2 cellular contexts compared by ENCODE assay signal in the genomic region with DNA sequence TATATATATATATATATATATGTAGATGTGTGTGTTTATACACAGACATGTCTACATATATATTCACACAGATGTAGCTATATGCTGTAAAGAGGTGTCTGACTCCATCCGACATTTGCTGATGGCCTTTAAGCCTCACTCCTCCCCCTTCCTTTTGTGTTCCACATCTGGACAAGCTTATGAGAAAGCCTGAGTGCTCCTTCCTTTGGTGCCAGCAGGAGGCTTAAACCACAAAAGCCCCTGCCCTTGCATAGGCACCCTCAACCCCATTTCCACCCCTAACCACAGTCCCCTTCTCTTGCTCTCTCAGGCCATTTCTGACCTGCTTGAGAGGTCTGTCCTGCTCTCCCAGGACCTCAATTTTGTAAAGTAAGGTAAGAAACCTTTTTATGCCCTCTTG.
TF ChIP-seq lines count a peak whose summit lies in the region.

No MANE protein-coding gene starts in this region.

TF ChIP-seq in SK-N-SH, 30 proteins besides CTCF, POLR2A, EP300 and RAD21 (continued from another document):
- TF ChIP-seq, protein P1, sequence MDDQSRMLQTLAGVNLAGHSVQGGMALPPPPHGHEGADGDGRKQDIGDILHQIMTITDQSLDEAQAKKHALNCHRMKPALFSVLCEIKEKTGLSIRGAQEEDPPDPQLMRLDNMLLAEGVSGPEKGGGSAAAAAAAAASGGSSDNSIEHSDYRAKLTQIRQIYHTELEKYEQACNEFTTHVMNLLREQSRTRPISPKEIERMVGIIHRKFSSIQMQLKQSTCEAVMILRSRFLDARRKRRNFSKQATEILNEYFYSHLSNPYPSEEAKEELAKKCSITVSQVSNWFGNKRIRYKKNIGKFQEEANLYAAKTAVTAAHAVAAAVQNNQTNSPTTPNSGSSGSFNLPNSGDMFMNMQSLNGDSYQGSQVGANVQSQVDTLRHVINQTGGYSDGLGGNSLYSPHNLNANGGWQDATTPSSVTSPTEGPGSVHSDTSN (IDR thresholded peaks at IDR 0.05): no peak
- TF ChIP-seq, protein P2, sequence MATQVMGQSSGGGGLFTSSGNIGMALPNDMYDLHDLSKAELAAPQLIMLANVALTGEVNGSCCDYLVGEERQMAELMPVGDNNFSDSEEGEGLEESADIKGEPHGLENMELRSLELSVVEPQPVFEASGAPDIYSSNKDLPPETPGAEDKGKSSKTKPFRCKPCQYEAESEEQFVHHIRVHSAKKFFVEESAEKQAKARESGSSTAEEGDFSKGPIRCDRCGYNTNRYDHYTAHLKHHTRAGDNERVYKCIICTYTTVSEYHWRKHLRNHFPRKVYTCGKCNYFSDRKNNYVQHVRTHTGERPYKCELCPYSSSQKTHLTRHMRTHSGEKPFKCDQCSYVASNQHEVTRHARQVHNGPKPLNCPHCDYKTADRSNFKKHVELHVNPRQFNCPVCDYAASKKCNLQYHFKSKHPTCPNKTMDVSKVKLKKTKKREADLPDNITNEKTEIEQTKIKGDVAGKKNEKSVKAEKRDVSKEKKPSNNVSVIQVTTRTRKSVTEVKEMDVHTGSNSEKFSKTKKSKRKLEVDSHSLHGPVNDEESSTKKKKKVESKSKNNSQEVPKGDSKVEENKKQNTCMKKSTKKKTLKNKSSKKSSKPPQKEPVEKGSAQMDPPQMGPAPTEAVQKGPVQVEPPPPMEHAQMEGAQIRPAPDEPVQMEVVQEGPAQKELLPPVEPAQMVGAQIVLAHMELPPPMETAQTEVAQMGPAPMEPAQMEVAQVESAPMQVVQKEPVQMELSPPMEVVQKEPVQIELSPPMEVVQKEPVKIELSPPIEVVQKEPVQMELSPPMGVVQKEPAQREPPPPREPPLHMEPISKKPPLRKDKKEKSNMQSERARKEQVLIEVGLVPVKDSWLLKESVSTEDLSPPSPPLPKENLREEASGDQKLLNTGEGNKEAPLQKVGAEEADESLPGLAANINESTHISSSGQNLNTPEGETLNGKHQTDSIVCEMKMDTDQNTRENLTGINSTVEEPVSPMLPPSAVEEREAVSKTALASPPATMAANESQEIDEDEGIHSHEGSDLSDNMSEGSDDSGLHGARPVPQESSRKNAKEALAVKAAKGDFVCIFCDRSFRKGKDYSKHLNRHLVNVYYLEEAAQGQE (IDR thresholded peaks at IDR 0.05; ENCODE audit: low read depth, low read length): no peak
- TF ChIP-seq, protein P3, sequence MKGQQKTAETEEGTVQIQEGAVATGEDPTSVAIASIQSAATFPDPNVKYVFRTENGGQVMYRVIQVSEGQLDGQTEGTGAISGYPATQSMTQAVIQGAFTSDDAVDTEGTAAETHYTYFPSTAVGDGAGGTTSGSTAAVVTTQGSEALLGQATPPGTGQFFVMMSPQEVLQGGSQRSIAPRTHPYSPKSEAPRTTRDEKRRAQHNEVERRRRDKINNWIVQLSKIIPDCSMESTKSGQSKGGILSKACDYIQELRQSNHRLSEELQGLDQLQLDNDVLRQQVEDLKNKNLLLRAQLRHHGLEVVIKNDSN (IDR thresholded peaks at IDR 0.05; ENCODE audit: borderline replicate concordance, low read depth): no peak
- TF ChIP-seq, protein P4, sequence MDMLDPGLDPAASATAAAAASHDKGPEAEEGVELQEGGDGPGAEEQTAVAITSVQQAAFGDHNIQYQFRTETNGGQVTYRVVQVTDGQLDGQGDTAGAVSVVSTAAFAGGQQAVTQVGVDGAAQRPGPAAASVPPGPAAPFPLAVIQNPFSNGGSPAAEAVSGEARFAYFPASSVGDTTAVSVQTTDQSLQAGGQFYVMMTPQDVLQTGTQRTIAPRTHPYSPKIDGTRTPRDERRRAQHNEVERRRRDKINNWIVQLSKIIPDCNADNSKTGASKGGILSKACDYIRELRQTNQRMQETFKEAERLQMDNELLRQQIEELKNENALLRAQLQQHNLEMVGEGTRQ (IDR thresholded peaks at IDR 0.05; ENCODE audit: borderline replicate concordance, low read depth, low read length): no peak
- TF ChIP-seq POLR2AphosphoS5 (IDR thresholded peaks at IDR 0.05; ENCODE audit: low read depth, low read length): no peak
- TF ChIP-seq SIN3A (IDR thresholded peaks at IDR 0.05; ENCODE audit: borderline replicate concordance, low read depth, low read length): no peak
- no peak for TF ChIP-seq NFIC (IDR thresholded peaks at IDR 0.05; ENCODE audit: borderline replicate concordance)
- TF ChIP-seq JUND (IDR thresholded peaks at IDR 0.05): no peak
- TF ChIP-seq RCOR1 (IDR thresholded peaks at IDR 0.05; ENCODE audit: low read length): no peak

TF ChIP-seq in SK-N-SH treated with all-trans-retinoic acid at 6 μM for 48 hours, 23 proteins besides CTCF, POLR2A, EP300 and RAD21 (continued from another document):
- no peak for TF ChIP-seq ARNTL (CRISPR knock-in tag; IDR thresholded peaks at IDR 0.05; ENCODE audit: borderline replicate concordance, low read depth)
- no peak for TF ChIP-seq ZFP3 (CRISPR knock-in tag; IDR thresholded peaks at IDR 0.05)
- no peak for TF ChIP-seq GLIS3 (CRISPR knock-in tag; IDR thresholded peaks at IDR 0.05)
- TF ChIP-seq, protein P5, sequence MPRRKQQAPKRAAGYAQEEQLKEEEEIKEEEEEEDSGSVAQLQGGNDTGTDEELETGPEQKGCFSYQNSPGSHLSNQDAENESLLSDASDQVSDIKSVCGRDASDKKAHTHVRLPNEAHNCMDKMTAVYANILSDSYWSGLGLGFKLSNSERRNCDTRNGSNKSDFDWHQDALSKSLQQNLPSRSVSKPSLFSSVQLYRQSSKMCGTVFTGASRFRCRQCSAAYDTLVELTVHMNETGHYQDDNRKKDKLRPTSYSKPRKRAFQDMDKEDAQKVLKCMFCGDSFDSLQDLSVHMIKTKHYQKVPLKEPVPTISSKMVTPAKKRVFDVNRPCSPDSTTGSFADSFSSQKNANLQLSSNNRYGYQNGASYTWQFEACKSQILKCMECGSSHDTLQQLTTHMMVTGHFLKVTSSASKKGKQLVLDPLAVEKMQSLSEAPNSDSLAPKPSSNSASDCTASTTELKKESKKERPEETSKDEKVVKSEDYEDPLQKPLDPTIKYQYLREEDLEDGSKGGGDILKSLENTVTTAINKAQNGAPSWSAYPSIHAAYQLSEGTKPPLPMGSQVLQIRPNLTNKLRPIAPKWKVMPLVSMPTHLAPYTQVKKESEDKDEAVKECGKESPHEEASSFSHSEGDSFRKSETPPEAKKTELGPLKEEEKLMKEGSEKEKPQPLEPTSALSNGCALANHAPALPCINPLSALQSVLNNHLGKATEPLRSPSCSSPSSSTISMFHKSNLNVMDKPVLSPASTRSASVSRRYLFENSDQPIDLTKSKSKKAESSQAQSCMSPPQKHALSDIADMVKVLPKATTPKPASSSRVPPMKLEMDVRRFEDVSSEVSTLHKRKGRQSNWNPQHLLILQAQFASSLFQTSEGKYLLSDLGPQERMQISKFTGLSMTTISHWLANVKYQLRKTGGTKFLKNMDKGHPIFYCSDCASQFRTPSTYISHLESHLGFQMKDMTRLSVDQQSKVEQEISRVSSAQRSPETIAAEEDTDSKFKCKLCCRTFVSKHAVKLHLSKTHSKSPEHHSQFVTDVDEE (CRISPR knock-in tag; IDR thresholded peaks at IDR 0.05): no peak
- TF ChIP-seq ISL1 (CRISPR knock-in tag; IDR thresholded peaks at IDR 0.05): no peak
- TF ChIP-seq SNAI2 (CRISPR knock-in tag; IDR thresholded peaks at IDR 0.05): no peak
- no peak for TF ChIP-seq PPARA (CRISPR knock-in tag; IDR thresholded peaks at IDR 0.05; ENCODE audit: borderline replicate concordance)
- TF ChIP-seq, protein P6, sequence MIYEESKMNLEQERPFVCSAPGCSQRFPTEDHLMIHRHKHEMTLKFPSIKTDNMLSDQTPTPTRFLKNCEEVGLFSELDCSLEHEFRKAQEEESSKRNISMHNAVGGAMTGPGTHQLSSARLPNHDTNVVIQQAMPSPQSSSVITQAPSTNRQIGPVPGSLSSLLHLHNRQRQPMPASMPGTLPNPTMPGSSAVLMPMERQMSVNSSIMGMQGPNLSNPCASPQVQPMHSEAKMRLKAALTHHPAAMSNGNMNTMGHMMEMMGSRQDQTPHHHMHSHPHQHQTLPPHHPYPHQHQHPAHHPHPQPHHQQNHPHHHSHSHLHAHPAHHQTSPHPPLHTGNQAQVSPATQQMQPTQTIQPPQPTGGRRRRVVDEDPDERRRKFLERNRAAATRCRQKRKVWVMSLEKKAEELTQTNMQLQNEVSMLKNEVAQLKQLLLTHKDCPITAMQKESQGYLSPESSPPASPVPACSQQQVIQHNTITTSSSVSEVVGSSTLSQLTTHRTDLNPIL (CRISPR knock-in tag; IDR thresholded peaks at IDR 0.05; ENCODE audit: low read depth): no peak
- no peak for TF ChIP-seq ZNF565 (CRISPR knock-in tag; conservative IDR thresholded peaks at IDR 0.05; ENCODE audit: low read depth)
